In genomic region chr10:63250032-63250431, GRCh38 we compare ENCODE assay signal across 23 cellular contexts.
A peak's percentile ranks its signal among the peaks of the same experiment; 100 is the strongest.
DNase-seq lines count a peak whose midpoint lies in the region; ATAC-seq and TF ChIP-seq lines count a peak whose summit lies in the region.
"Had no signal": no experiment of that assay in that cellular context is flagged by ENCODE, and none has a peak within 500 bp of the region (broad histone marks: within the 10 kb centered on the region; RNA-seq: fewer than 3 reads in every experiment).

No MANE protein-coding gene starts in this region.

- H3K36me3 ChIP-seq in HEK293 (ENCODE audit: control insufficient read depth in 2 of 2, insufficient read depth in 1 of 2, low read length in 2 of 2) = peaks cover 0 to 6% of the 10 kb centered on the region in 2 experiments; a peak in 1 of 3 replicates

- H3K4me3 ChIP-seq in HEK293 (ENCODE audit: low read depth, low read length) (no peak overlapping the region), fibroblast of villous mesenchyme (ENCODE audit: low read depth, low read length) (no peak overlapping the region)
- H3K4me3 ChIP-seq: BLaER1, GM12878 had no signal

- H3K4me1 Mint-ChIP-seq in WTC11 = peaks cover 52% of the 10 kb centered on the region
- H3K4me1 Mint-ChIP-seq in chondrocyte (ENCODE audit: low read depth) = peaks cover 50% of the 10 kb centered on the region

- H3K9me3 Mint-ChIP-seq in WTC11 = peaks cover 11% of the 10 kb centered on the region
- no peaks in the 10 kb centered on the region for H3K9me3 Mint-ChIP-seq in chondrocyte (ENCODE audit: low read depth)

- no peaks in the 10 kb centered on the region for H3K27me3 Mint-ChIP-seq in WTC11 (ENCODE audit: low read depth)
- H3K27me3 Mint-ChIP-seq in chondrocyte (ENCODE audit: low read depth) = no peaks in the 10 kb centered on the region
- H3K27me3 Mint-ChIP-seq: CD4-positive, alpha-beta memory T cell; CD4-positive, CD25-positive, alpha-beta regulatory T cell; CD8-positive, alpha-beta memory T cell had no signal

- no peak for DNase-seq in WTC11 (ENCODE audit: low spot score)
- DNase-seq in fibroblast of villous mesenchyme (ENCODE audit: low read depth) = peak; percentile 49
- DNase-seq in retina = no peak
- no peak for DNase-seq in chondrocyte (ENCODE audit: low spot score)
- DNase-seq: 8988T; ACHN; BE2C; C1 segment of cervical spinal cord; CD4-positive, alpha-beta memory T cell; CD4-positive, CD25-positive, alpha-beta regulatory T cell; CD8-positive, alpha-beta memory T cell; COR-L47; DMS 273 treated with DMSO at 0.1 percent for 48 hours; DMS153; DMS53; DMS79; DND-41; EL; GDM1 had no signal

- H3K4me1 ChIP-seq in HEK293 (ENCODE audit: control insufficient read depth, insufficient read depth, low read length) = no peaks in the 10 kb centered on the region
- H3K4me1 ChIP-seq: BE2C, BLaER1 had no signal

- ATAC-seq in WTC11 = no peak
- ATAC-seq: GM12878 had no signal

- POLR2A ChIA-PET in HEK293 (lab: Yijun Ruan, JAX) = no interaction called here
- POLR2A ChIA-PET in WTC11 (lab: Charles Lee) = no interaction called here

- H3K36me3 Mint-ChIP-seq in WTC11 = peaks cover 35% of the 10 kb centered on the region
- H3K36me3 Mint-ChIP-seq in chondrocyte (ENCODE audit: low read depth) = peaks cover 11% of the 10 kb centered on the region

- CTCF ChIA-PET in HEK293 (lab: Yijun Ruan, JAX) (no interaction called here), WTC11 (lab: Charles Lee) (no interaction called here)

- no peak overlapping the region for H3K27ac ChIP-seq in HEK293 (ENCODE audit: extremely low read depth, low read depth, low read length)
- H3K27ac ChIP-seq: BLaER1 had no signal

- H3K4me3 Mint-ChIP-seq in WTC11 (no peak overlapping the region), chondrocyte (ENCODE audit: unreplicated experiment) (no peak overlapping the region)
- H3K4me3 Mint-ChIP-seq: CD14-positive monocyte; CD8-positive, alpha-beta memory T cell had no signal

- H3K27ac Mint-ChIP-seq in WTC11 = no peak overlapping the region
- H3K27ac Mint-ChIP-seq in chondrocyte (ENCODE audit: unreplicated experiment) = no peak overlapping the region
- H3K27ac Mint-ChIP-seq: CD14-positive monocyte had no signal

- no peaks in the 10 kb centered on the region for H3K9me3 ChIP-seq in HEK293 (ENCODE audit: control insufficient read depth, insufficient read depth, low read depth, low read length)
- H3K9me3 ChIP-seq: BE2C had no signal

- TF ChIP-seq CTCF in HEK293 (tag by site-specific recombination; IDR thresholded peaks at IDR 0.05) (no peak), WTC11 (IDR thresholded peaks at IDR 0.05) (no peak), fibroblast of villous mesenchyme (IDR thresholded peaks at IDR 0.05; ENCODE audit: insufficient read depth, low read depth, low read length) (no peak), chondrocyte (IDR thresholded peaks at IDR 0.05) (no peak)

TF ChIP-seq in HEK293, 187 proteins besides CTCF, POLR2A, EP300 and RAD21:
- TF ChIP-seq ZNF529 (tag by site-specific recombination; IDR thresholded peaks at IDR 0.05; ENCODE audit: insufficient replicate concordance) (no peak), ZNF571 (tag by site-specific recombination; IDR thresholded peaks at IDR 0.05) (no peak), ZNF121 (tag by site-specific recombination; IDR thresholded peaks at IDR 0.05) (peak; percentile 56), GLIS1 (tag by site-specific recombination; IDR thresholded peaks at IDR 0.05) (no peak), ZNF48 (tag by site-specific recombination; IDR thresholded peaks at IDR 0.05) (no peak), ZNF433 (tag by site-specific recombination; IDR thresholded peaks at IDR 0.05; ENCODE audit: low read depth) (no peak)

TF ChIP-seq in WTC11, 78 proteins besides CTCF, POLR2A, EP300 and RAD21:
- TF ChIP-seq ZNF121 (CRISPR knock-in tag; IDR thresholded peaks at IDR 0.05) (peak; percentile 74), JAZF1 (CRISPR knock-in tag; IDR thresholded peaks at IDR 0.05) (no peak)

Comparison
In these comparisons a context has a peak if more than half of its experiments do, and no peak if none do; other contexts are left out.
1. Of the 8 proteins assayed by ChIP-seq in both HEK293 and WTC11: peak only in HEK293: none; only in WTC11: none; in both: ZNF121; in neither: 7.